ENCODE assay signal across 8 cellular contexts in genomic region chr1:225441314-225442119, GRCh38. TPM values are rescaled to one million over a fixed set of nuclear protein-coding genes. Genes with fewer than 3 reads are reported as not detected.
DNase-seq lines count a peak whose midpoint lies in the region; ATAC-seq and TF ChIP-seq lines count a peak whose summit lies in the region.

No MANE protein-coding gene starts in this region.

- peak; percentile 54 for ATAC-seq in GM18511 (IDR thresholded peaks at IDR 0.05; ENCODE audit: unreplicated experiment)
- ATAC-seq in HG02798 (IDR thresholded peaks at IDR 0.05; ENCODE audit: poor library complexity, unreplicated experiment) = peak; percentile 51
- ATAC-seq in activated CD8-positive, alpha-beta T cell treated with anti-CD3 and anti-CD28 coated beads for 36 hours = no peak

- peak; percentile 34 for TF ChIP-seq CTCF in activated CD8-positive, alpha-beta T cell treated with anti-CD3 and anti-CD28 coated beads for 36 hours (IDR thresholded peaks at IDR 0.05)
- no peak for TF ChIP-seq CTCF in nephron progenitor cell (IDR thresholded peaks at IDR 0.05)

- no peak for DNase-seq in activated CD8-positive, alpha-beta T cell treated with anti-CD3 and anti-CD28 coated beads for 36 hours
- no peak for DNase-seq in nephron progenitor cell
- no peak for DNase-seq in HEK293T (ENCODE audit: extremely low spot score)
- no peak for DNase-seq in NCI-H187 (lab: John Stamatoyannopoulos, UW)
- DNase-seq in cerebellum (ENCODE audit: low spot score) = no peak
- no peak for DNase-seq in ureter (ENCODE audit: low spot score)

- peak overlapping the region; percentile 28 for H3K4me3 Mint-ChIP-seq in activated CD8-positive, alpha-beta T cell treated with anti-CD3 and anti-CD28 coated beads for 36 hours
- H3K4me3 Mint-ChIP-seq in nephron progenitor cell = no peak overlapping the region

- H3K36me3 Mint-ChIP-seq in activated CD8-positive, alpha-beta T cell treated with anti-CD3 and anti-CD28 coated beads for 36 hours (ENCODE audit: low read depth) = no peaks in the 10 kb centered on the region
- no peaks in the 10 kb centered on the region for H3K36me3 Mint-ChIP-seq in nephron progenitor cell (ENCODE audit: low read depth)

- no peaks in the 10 kb centered on the region for H3K27me3 Mint-ChIP-seq in activated CD8-positive, alpha-beta T cell treated with anti-CD3 and anti-CD28 coated beads for 36 hours
- peaks cover 7% of the 10 kb centered on the region for H3K27me3 Mint-ChIP-seq in nephron progenitor cell (ENCODE audit: low read depth, poor library complexity)

- POLR2A ChIA-PET in activated CD8-positive, alpha-beta T cell treated with anti-CD3 and anti-CD28 coated beads for 36 hours (lab: Charles Lee) = interaction anchor here (0.9 to 8.7 kb wide), 3 partner anchors 13 to 27 kb away, joined by 4 to 109 read pairs (median 5); partner anchors contain the start of gene LBR
- POLR2A ChIA-PET in HEK293T (lab: Yijun Ruan, JAX) = interaction anchor here (0.6 kb wide), 1 partner anchor 511 kb away, joined by 3 read pairs; no protein-coding TSS in a partner anchor

- no peaks in the 10 kb centered on the region for H3K9me3 Mint-ChIP-seq in activated CD8-positive, alpha-beta T cell treated with anti-CD3 and anti-CD28 coated beads for 36 hours
- H3K9me3 Mint-ChIP-seq in nephron progenitor cell = no peaks in the 10 kb centered on the region

- CTCF ChIA-PET in activated CD8-positive, alpha-beta T cell treated with anti-CD3 and anti-CD28 coated beads for 36 hours (lab: Charles Lee) = interaction anchor here (1.0 to 1.7 kb wide), 10 partner anchors 12 to 40 kb away, joined by 3 to 12 read pairs (median 4); partner anchors contain the start of gene LBR
- CTCF ChIA-PET in HEK293T (lab: Yijun Ruan, JAX) = interaction anchor here (0.6 to 1.5 kb wide), 2 partner anchors 15 to 19 kb away, joined by 3 to 6 read pairs; no protein-coding TSS in a partner anchor

- H3K27ac Mint-ChIP-seq in activated CD8-positive, alpha-beta T cell treated with anti-CD3 and anti-CD28 coated beads for 36 hours = peak overlapping the region; percentile 79
- H3K27ac Mint-ChIP-seq in nephron progenitor cell = peak overlapping the region; percentile 78

- intact Hi-C loops in activated CD8-positive, alpha-beta T cell treated with anti-CD3 and anti-CD28 coated beads for 36 hours (cut with micrococcal nuclease) = no loop called here

- peaks cover 51% of the 10 kb centered on the region for H3K4me1 Mint-ChIP-seq in activated CD8-positive, alpha-beta T cell treated with anti-CD3 and anti-CD28 coated beads for 36 hours (ENCODE audit: low read depth)
- H3K4me1 Mint-ChIP-seq in nephron progenitor cell = peaks cover 34% of the 10 kb centered on the region

TF ChIP-seq in HEK293T, 16 proteins besides CTCF, POLR2A, EP300 and RAD21:
- TF ChIP-seq TARDBP (IDR thresholded peaks at IDR 0.05) = no peak
- TF ChIP-seq LEF1 (IDR thresholded peaks at IDR 0.05; ENCODE audit: borderline replicate concordance) = no peak
- no peak for TF ChIP-seq SP1 (IDR thresholded peaks at IDR 0.05)
- TF ChIP-seq, protein P1, sequence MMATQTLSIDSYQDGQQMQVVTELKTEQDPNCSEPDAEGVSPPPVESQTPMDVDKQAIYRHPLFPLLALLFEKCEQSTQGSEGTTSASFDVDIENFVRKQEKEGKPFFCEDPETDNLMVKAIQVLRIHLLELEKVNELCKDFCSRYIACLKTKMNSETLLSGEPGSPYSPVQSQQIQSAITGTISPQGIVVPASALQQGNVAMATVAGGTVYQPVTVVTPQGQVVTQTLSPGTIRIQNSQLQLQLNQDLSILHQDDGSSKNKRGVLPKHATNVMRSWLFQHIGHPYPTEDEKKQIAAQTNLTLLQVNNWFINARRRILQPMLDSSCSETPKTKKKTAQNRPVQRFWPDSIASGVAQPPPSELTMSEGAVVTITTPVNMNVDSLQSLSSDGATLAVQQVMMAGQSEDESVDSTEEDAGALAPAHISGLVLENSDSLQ (IDR thresholded peaks at IDR 0.05) = no peak
- TF ChIP-seq ARNT (IDR thresholded peaks at IDR 0.05) = no peak

RNA-seq across cellular contexts. Expression of gene LBR, which starts 13.7 kb away (rescaled TPM):
- total RNA-seq in activated CD8-positive, alpha-beta T cell treated with anti-CD3 and anti-CD28 coated beads for 36 hours = 100 to 1,000 TPM; 145 to 156 TPM
- total RNA-seq in cerebellum = 97.4 TPM
- 81.0 TPM for total RNA-seq in ureter
